ENCODE assay signal across 28 cellular contexts in genomic region chr6:64737418-64737817, GRCh38.
"Had no signal": no experiment of that assay in that cellular context is flagged by ENCODE, and none has a peak within 500 bp of the region (broad histone marks: within the 10 kb centered on the region; RNA-seq: fewer than 3 reads in every experiment).

No MANE protein-coding gene starts in this region.

- DNase-seq: activated B cell treated with CpG ODN at 0.5 μM for 24 hours; activated CD4-positive, alpha-beta T cell treated with anti-CD3 and anti-CD28 coated beads for 48 hours; activated CD4-positive, alpha-beta T cell treated with anti-CD3 and anti-CD28 coated beads, Interleukin-2, amount 50 U/mL, for 1 hour; activated CD4-positive, alpha-beta T cell treated with anti-CD3 and anti-CD28 coated beads, Interleukin-2, amount 50 U/mL, for 48 hours; activated CD8-positive, alpha-beta memory T cell treated with anti-CD3 and anti-CD28 coated beads for 24 hours; activated CD8-positive, alpha-beta T cell treated with anti-CD3 and anti-CD28 coated beads for 36 hours; activated effector memory CD4-positive, alpha-beta T cell treated with anti-CD3 and anti-CD28 coated beads, Interleukin-2, amount 50 U/mL, for 16 hours; activated naive CD4-positive, alpha-beta T cell treated with anti-CD3 and anti-CD28 coated beads for 36 hours; activated naive CD8-positive, alpha-beta T cell treated with anti-CD3 and anti-CD28 coated beads for 36 hours; activated naive CD8-positive, alpha-beta T cell treated with anti-CD3 and anti-CD28 coated beads, Interleukin-2, amount 50 U/mL, for 24 hours; activated T-cell treated with anti-CD3 and anti-CD28 coated beads, Interleukin-2, amount 50 U/mL, for 1 hour; activated T-cell treated with anti-CD3 and anti-CD28 coated beads, Interleukin-2, amount 50 U/mL, for 48 hours; amniotic stem cell; anterior cingulate cortex; brain microvascular endothelial cell; caudate nucleus; colonic mucosa; effector memory CD4-positive, alpha-beta T cell; endodermal cell; foreskin keratinocyte; gastrocnemius medialis; glutamatergic neuron; heart left ventricle; hypothalamus; T-helper 9 cell; WERI-Rb-1 had no signal

- H3K9me3 ChIP-seq: colonic mucosa, gastrocnemius medialis, heart left ventricle had no signal

- H3K4me1 ChIP-seq: colonic mucosa, foreskin keratinocyte, gastrocnemius medialis, heart left ventricle had no signal

- H3K27me3 ChIP-seq: brain microvascular endothelial cell, colonic mucosa, foreskin keratinocyte, gastrocnemius medialis, heart left ventricle had no signal

- H3K36me3 ChIP-seq: brain microvascular endothelial cell, colonic mucosa, gastrocnemius medialis, heart left ventricle, WERI-Rb-1 had no signal

- H3K4me3 ChIP-seq: colonic mucosa, gastrocnemius medialis, heart left ventricle had no signal

- H3K27ac ChIP-seq: brain microvascular endothelial cell, colonic mucosa, foreskin keratinocyte, gastrocnemius medialis, heart left ventricle, WERI-Rb-1 had no signal

- FAIRE-seq: astrocyte, bronchial epithelial cell had no signal
